In genomic region chr4:73090738-73091137, GRCh38 we compare ENCODE assay signal across 1 cellular context.
TF ChIP-seq lines count a peak whose summit lies in the region.

No MANE protein-coding gene starts in this region.

TF ChIP-seq in GM12878, 131 proteins besides CTCF, POLR2A, EP300 and RAD21:
- no peak for TF ChIP-seq PAX8 (IDR thresholded peaks at IDR 0.05)
- no peak for TF ChIP-seq NFIC (IDR thresholded peaks at IDR 0.05; ENCODE audit: low read depth, low read length)
- TF ChIP-seq NFYA (IDR thresholded peaks at IDR 0.05; ENCODE audit: borderline replicate concordance, low read depth, low read length): no peak
- TF ChIP-seq NKRF (conservative IDR thresholded peaks at IDR 0.05): no peak
- TF ChIP-seq NRF1 (conservative IDR thresholded peaks at IDR 0.05; ENCODE audit: low read depth, low read length): no peak
- no peak for TF ChIP-seq RUNX3 (IDR thresholded peaks at IDR 0.05; ENCODE audit: low read length)
- TF ChIP-seq ZNF24 (IDR thresholded peaks at IDR 0.05): no peak
- TF ChIP-seq BMI1 (IDR thresholded peaks at IDR 0.05; ENCODE audit: borderline replicate concordance): no peak
- no peak for TF ChIP-seq RELA (IDR thresholded peaks at IDR 0.05; ENCODE audit: borderline replicate concordance, partially characterized antibody)
- TF ChIP-seq CHD4 (IDR thresholded peaks at IDR 0.05): no peak
- no peak for TF ChIP-seq CEBPB (IDR thresholded peaks at IDR 0.05; ENCODE audit: borderline replicate concordance in 1 of 2, low read depth in 2 of 2, low read length in 2 of 2)
- TF ChIP-seq, protein P1, sequence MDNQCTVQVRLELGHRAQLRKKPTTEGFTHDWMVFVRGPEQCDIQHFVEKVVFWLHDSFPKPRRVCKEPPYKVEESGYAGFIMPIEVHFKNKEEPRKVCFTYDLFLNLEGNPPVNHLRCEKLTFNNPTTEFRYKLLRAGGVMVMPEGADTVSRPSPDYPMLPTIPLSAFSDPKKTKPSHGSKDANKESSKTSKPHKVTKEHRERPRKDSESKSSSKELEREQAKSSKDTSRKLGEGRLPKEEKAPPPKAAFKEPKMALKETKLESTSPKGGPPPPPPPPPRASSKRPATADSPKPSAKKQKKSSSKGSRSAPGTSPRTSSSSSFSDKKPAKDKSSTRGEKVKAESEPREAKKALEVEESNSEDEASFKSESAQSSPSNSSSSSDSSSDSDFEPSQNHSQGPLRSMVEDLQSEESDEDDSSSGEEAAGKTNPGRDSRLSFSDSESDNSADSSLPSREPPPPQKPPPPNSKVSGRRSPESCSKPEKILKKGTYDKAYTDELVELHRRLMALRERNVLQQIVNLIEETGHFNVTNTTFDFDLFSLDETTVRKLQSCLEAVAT (IDR thresholded peaks at IDR 0.05): no peak
- TF ChIP-seq RAD51 (IDR thresholded peaks at IDR 0.05): no peak
- TF ChIP-seq ATF7 (IDR thresholded peaks at IDR 0.05; ENCODE audit: low read depth): no peak
- no peak for TF ChIP-seq ATF2 (IDR thresholded peaks at IDR 0.05; ENCODE audit: low read length)
- TF ChIP-seq STAT3 (IDR thresholded peaks at IDR 0.05; ENCODE audit: low read depth, low read length): no peak
- no peak for TF ChIP-seq CEBPZ (IDR thresholded peaks at IDR 0.05; ENCODE audit: low read depth, low read length)
TF ChIP-seq in GM12878: peak in this region for 0.
